Comparison of ENCODE assay signal across 9 cellular contexts in genomic region chr3:10366681-10367101, GRCh38. TPM values are rescaled to one million over a fixed set of nuclear protein-coding genes. Genes with fewer than 3 reads are reported as not detected.
A peak's percentile ranks its signal among the peaks of the same experiment; 100 is the strongest.
DNase-seq lines count a peak whose midpoint lies in the region; ATAC-seq and TF ChIP-seq lines count a peak whose summit lies in the region.
"Had no signal": no experiment of that assay in that cellular context is flagged by ENCODE, and none has a peak within 500 bp of the region (broad histone marks: within the 10 kb centered on the region; RNA-seq: fewer than 3 reads in every experiment).

No MANE protein-coding gene starts in this region.

- no peak overlapping the region for H3K27ac Mint-ChIP-seq in CD4-positive, alpha-beta T cell

- CTCF ChIA-PET in CD4-positive, alpha-beta T cell (lab: Charles Lee) = no interaction called here

- 31 to 39% (median 33%) methylated on average over 7 of the region's 7 CpGs for WGBS in ovary, 3 donors

- no peak overlapping the region for H3K4me3 Mint-ChIP-seq in CD4-positive, alpha-beta T cell

- TF ChIP-seq EP300 in ovary (IDR thresholded peaks at IDR 0.05) = no peak

- H3K27me3 ChIP-seq in CD4-positive, alpha-beta T cell (ENCODE audit: control insufficient read depth, insufficient read depth, low read length) = no peaks in the 10 kb centered on the region
- H3K27me3 ChIP-seq in NT2/D1 (ENCODE audit: insufficient read depth, insufficient read length) = no peaks in the 10 kb centered on the region
- H3K27me3 ChIP-seq in ovary = no peaks in the 10 kb centered on the region

- H3K4me1 ChIP-seq in NT2/D1 (ENCODE audit: insufficient read depth, insufficient read length) (peaks cover 13% of the 10 kb centered on the region), ovary (ENCODE audit: insufficient read depth) (no peaks in the 10 kb centered on the region)
- H3K4me1 ChIP-seq: tibial artery had no signal

- no peaks in the 10 kb centered on the region for H3K9me3 ChIP-seq in CD4-positive, alpha-beta T cell (ENCODE audit: control insufficient read depth, low read length)
- H3K9me3 ChIP-seq in NT2/D1 (ENCODE audit: insufficient read depth, low read length) (peaks cover 12% of the 10 kb centered on the region; the same call in 1 of the 2 replicates), ovary (no peaks in the 10 kb centered on the region)

- H3K27me3 Mint-ChIP-seq in CD4-positive, alpha-beta T cell = peaks cover 6% of the 10 kb centered on the region

- intact Hi-C loops in CD4-positive, alpha-beta T cell (cut with DNase I, micrococcal nuclease) = no loop called here
- intact Hi-C loops in posterior vena cava (cut with DNase I) (no loop called here), ovary (cut with DNase I) (no loop called here)

- no peak for DNase-seq in CD4-positive, alpha-beta T cell
- DNase-seq in NT2/D1 (ENCODE audit: low read depth, low spot score) (peak; percentile 38), brain pericyte (ENCODE audit: low read depth, low spot score) (peak; percentile 98), posterior vena cava (ENCODE audit: low spot score) (peak; percentile 79), GF-D8 (lab: John Stamatoyannopoulos, UW) (no peak), ovary (no peak)
- DNase-seq: tibial artery had no signal

- H3K4me1 Mint-ChIP-seq in CD4-positive, alpha-beta T cell (ENCODE audit: low read depth) = no peaks in the 10 kb centered on the region

- POLR2A ChIA-PET in CD4-positive, alpha-beta T cell (lab: Charles Lee) = no interaction called here

- no peak for TF ChIP-seq CTCF in CD4-positive, alpha-beta T cell (IDR thresholded peaks at IDR 0.05)
- no peak for TF ChIP-seq CTCF in ovary (IDR thresholded peaks at IDR 0.05)

- H3K9ac ChIP-seq in NT2/D1 (ENCODE audit: insufficient read length, low read depth) = no peak overlapping the region

- H3K36me3 ChIP-seq in NT2/D1 (ENCODE audit: insufficient read depth, insufficient read length, low read length) = no peaks in the 10 kb centered on the region
- H3K36me3 ChIP-seq in ovary = no peaks in the 10 kb centered on the region
- H3K36me3 ChIP-seq: tibial artery had no signal

- H3K4me3 ChIP-seq in NT2/D1 (ENCODE audit: insufficient read length, low read depth) (no peak overlapping the region), ovary (no peak overlapping the region)
- H3K4me3 ChIP-seq: tibial artery had no signal

- no peaks in the 10 kb centered on the region for H3K36me3 Mint-ChIP-seq in CD4-positive, alpha-beta T cell (ENCODE audit: low read depth)

- TF ChIP-seq POLR2A in ovary (IDR thresholded peaks at IDR 0.05) = no peak

- ATAC-seq in CD4-positive, alpha-beta T cell (ENCODE audit: poor library complexity) = peak; percentile 39
- no peak for ATAC-seq in HG03108 (IDR thresholded peaks at IDR 0.05; ENCODE audit: unreplicated experiment)
- no peak for ATAC-seq in HG02623 (IDR thresholded peaks at IDR 0.05; ENCODE audit: unreplicated experiment)

- H3K27ac ChIP-seq in CD4-positive, alpha-beta T cell (ENCODE audit: low read depth, low read length) = no peak overlapping the region
- no peak overlapping the region for H3K27ac ChIP-seq in ovary
- H3K27ac ChIP-seq: tibial artery had no signal

- H3K9me3 Mint-ChIP-seq in CD4-positive, alpha-beta T cell = no peaks in the 10 kb centered on the region

RNA-seq across cellular contexts. Expression of gene SEC13, which starts 45.8 kb away (rescaled TPM):
- 10 to 100 TPM; 81.1 to 86.5 TPM for total RNA-seq in CD4-positive, alpha-beta T cell
- total RNA-seq in posterior vena cava (10 to 100 TPM; 85.9 to 86.3 TPM), ovary (10 to 100 TPM; 48.8 to 93.6 (median 74.5) TPM)
- polyA plus RNA-seq in ovary = 10 to 100 TPM; 47.6 to 75.5 TPM

Comparison
In these comparisons a context has a peak if more than half of its experiments do, and no peak if none do; other contexts are left out.
1. DNase-seq: peak in NT2/D1 (single experiment), brain pericyte (single experiment) and posterior vena cava (single experiment); none in CD4-positive, alpha-beta T cell (0 of 10), GF-D8 (single experiment) and ovary (0 of 5).